In genomic region chr1:32179443-32180185, GRCh38 we compare ENCODE assay signal across 1 cellular context.
TF ChIP-seq lines count a peak whose summit lies in the region.

Gene TXLNA, plus strand, starts transcription at chr1:32179675. Its CDS starts 671 bp downstream, at chr1:32180346.

TF ChIP-seq in K562, 482 proteins besides CTCF, POLR2A, EP300 and RAD21 (continued from another document and continues in another):
- TF ChIP-seq ZMIZ1 (IDR thresholded peaks at IDR 0.05; ENCODE audit: low read depth in 2 of 2, low read length in 2 of 2) (no peak; a peak in 1 of 4 replicates), HCFC1 (IDR thresholded peaks at IDR 0.05; ENCODE audit: low read depth, low read length) (peak; percentile 55), POLR2G (IDR thresholded peaks at IDR 0.05; ENCODE audit: low read depth, low read length) (peak; percentile 99), ZKSCAN8 (CRISPR knock-in tag; IDR thresholded peaks at IDR 0.05) (no peak), ZNF830 (CRISPR knock-in tag; IDR thresholded peaks at IDR 0.05) (peak; percentile 85; the same call in 1 of the 2 replicates), RFX5 (IDR thresholded peaks at IDR 0.05; ENCODE audit: low read depth, low read length) (no peak), SIN3B (IDR thresholded peaks at IDR 0.05; ENCODE audit: low read depth) (peak; percentile 77), NCOA6 (IDR thresholded peaks at IDR 0.05) (no peak), PML (IDR thresholded peaks at IDR 0.05; ENCODE audit: low read length) (peak; percentile 41), MAFF (IDR thresholded peaks at IDR 0.05; ENCODE audit: low read length) (no peak), LARP7 (IDR thresholded peaks at IDR 0.05) (no peak), MEF2A (IDR thresholded peaks at IDR 0.05; ENCODE audit: control insufficient read depth, low read depth, low read length) (no peak), POLR2AphosphoS5 (IDR thresholded peaks at IDR 0.05; ENCODE audit: control insufficient read depth, insufficient read depth, low read depth, low read length) (peak; percentile 71; the same call in 1 of the 2 replicates), POLR3G (IDR thresholded peaks at IDR 0.05; ENCODE audit: extremely low read depth, insufficient read length, insufficient replicate concordance) (no peak), STAT5B (CRISPR knock-in tag; IDR thresholded peaks at IDR 0.05) (no peak), TRIM24 (IDR thresholded peaks at IDR 0.05) (peak in 1 of 2 experiments; percentile 35; a peak in 1 of 4 replicates), TCFL5 (CRISPR knock-in tag; conservative IDR thresholded peaks at IDR 0.05) (no peak), ILK (tag; IDR thresholded peaks at IDR 0.05; ENCODE audit: borderline replicate concordance, low read depth) (no peak), ELF2 (CRISPR knock-in tag; IDR thresholded peaks at IDR 0.05) (peak; percentile 67; the same call in 1 of the 2 replicates), ZFPM2 (CRISPR knock-in tag; IDR thresholded peaks at IDR 0.05) (no peak; the same call in none of the 2 replicates), TCF7L2 (IDR thresholded peaks at IDR 0.05; ENCODE audit: low read depth, low read length) (no peak), TSC22D4 (tag; IDR thresholded peaks at IDR 0.05) (no peak), JUNB (CRISPR knock-in tag; conservative IDR thresholded peaks at IDR 0.05) (no peak), BRCA1 (IDR thresholded peaks at IDR 0.05) (no peak), BRCA1 (CRISPR knock-in tag; IDR thresholded peaks at IDR 0.05) (no peak), CREB3 (tag; conservative IDR thresholded peaks at IDR 0.05; ENCODE audit: low read depth) (peak; percentile 87), GABPB2 (CRISPR knock-in tag; conservative IDR thresholded peaks at IDR 0.05) (no peak), RCOR1 (IDR thresholded peaks at IDR 0.05; ENCODE audit: borderline replicate concordance in 1 of 2, low read depth in 2 of 2, low read length in 2 of 2) (no peak), NBN (IDR thresholded peaks at IDR 0.05; ENCODE audit: low read depth) (no peak; the same call in 1 of the 2 replicates), FOS (IDR thresholded peaks at IDR 0.05; ENCODE audit: extremely low read depth, insufficient read length) (no peak), ZBTB5 (IDR thresholded peaks at IDR 0.05) (no peak), NFXL1 (CRISPR knock-in tag; IDR thresholded peaks at IDR 0.05) (peak; percentile 83; the same call in 1 of the 2 replicates), POLR2B (IDR thresholded peaks at IDR 0.05; ENCODE audit: low read depth, partially characterized antibody) (peak; percentile 90), PHTF2 (CRISPR knock-in tag; IDR thresholded peaks at IDR 0.05) (0 out of 2 replicates have a peak, but pooled peaks have one; percentile 56), ZNF551 (CRISPR knock-in tag; IDR thresholded peaks at IDR 0.05) (no peak), THRAP3 (IDR thresholded peaks at IDR 0.05; ENCODE audit: borderline replicate concordance) (no peak)
- TF ChIP-seq, protein P1, sequence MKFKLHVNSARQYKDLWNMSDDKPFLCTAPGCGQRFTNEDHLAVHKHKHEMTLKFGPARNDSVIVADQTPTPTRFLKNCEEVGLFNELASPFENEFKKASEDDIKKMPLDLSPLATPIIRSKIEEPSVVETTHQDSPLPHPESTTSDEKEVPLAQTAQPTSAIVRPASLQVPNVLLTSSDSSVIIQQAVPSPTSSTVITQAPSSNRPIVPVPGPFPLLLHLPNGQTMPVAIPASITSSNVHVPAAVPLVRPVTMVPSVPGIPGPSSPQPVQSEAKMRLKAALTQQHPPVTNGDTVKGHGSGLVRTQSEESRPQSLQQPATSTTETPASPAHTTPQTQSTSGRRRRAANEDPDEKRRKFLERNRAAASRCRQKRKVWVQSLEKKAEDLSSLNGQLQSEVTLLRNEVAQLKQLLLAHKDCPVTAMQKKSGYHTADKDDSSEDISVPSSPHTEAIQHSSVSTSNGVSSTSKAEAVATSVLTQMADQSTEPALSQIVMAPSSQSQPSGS (CRISPR knock-in tag; IDR thresholded peaks at IDR 0.05) = no peak
- TF ChIP-seq, protein P2, sequence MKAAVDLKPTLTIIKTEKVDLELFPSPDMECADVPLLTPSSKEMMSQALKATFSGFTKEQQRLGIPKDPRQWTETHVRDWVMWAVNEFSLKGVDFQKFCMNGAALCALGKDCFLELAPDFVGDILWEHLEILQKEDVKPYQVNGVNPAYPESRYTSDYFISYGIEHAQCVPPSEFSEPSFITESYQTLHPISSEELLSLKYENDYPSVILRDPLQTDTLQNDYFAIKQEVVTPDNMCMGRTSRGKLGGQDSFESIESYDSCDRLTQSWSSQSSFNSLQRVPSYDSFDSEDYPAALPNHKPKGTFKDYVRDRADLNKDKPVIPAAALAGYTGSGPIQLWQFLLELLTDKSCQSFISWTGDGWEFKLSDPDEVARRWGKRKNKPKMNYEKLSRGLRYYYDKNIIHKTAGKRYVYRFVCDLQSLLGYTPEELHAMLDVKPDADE (conservative IDR thresholded peaks at IDR 0.05; ENCODE audit: control insufficient read depth, low read depth, low read length) = 0 out of 2 replicates have a peak, but pooled peaks have one; percentile 25
- TF ChIP-seq, protein P3, sequence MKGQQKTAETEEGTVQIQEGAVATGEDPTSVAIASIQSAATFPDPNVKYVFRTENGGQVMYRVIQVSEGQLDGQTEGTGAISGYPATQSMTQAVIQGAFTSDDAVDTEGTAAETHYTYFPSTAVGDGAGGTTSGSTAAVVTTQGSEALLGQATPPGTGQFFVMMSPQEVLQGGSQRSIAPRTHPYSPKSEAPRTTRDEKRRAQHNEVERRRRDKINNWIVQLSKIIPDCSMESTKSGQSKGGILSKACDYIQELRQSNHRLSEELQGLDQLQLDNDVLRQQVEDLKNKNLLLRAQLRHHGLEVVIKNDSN (CRISPR knock-in tag; IDR thresholded peaks at IDR 0.05) = peak; percentile 69
- TF ChIP-seq, protein P4, sequence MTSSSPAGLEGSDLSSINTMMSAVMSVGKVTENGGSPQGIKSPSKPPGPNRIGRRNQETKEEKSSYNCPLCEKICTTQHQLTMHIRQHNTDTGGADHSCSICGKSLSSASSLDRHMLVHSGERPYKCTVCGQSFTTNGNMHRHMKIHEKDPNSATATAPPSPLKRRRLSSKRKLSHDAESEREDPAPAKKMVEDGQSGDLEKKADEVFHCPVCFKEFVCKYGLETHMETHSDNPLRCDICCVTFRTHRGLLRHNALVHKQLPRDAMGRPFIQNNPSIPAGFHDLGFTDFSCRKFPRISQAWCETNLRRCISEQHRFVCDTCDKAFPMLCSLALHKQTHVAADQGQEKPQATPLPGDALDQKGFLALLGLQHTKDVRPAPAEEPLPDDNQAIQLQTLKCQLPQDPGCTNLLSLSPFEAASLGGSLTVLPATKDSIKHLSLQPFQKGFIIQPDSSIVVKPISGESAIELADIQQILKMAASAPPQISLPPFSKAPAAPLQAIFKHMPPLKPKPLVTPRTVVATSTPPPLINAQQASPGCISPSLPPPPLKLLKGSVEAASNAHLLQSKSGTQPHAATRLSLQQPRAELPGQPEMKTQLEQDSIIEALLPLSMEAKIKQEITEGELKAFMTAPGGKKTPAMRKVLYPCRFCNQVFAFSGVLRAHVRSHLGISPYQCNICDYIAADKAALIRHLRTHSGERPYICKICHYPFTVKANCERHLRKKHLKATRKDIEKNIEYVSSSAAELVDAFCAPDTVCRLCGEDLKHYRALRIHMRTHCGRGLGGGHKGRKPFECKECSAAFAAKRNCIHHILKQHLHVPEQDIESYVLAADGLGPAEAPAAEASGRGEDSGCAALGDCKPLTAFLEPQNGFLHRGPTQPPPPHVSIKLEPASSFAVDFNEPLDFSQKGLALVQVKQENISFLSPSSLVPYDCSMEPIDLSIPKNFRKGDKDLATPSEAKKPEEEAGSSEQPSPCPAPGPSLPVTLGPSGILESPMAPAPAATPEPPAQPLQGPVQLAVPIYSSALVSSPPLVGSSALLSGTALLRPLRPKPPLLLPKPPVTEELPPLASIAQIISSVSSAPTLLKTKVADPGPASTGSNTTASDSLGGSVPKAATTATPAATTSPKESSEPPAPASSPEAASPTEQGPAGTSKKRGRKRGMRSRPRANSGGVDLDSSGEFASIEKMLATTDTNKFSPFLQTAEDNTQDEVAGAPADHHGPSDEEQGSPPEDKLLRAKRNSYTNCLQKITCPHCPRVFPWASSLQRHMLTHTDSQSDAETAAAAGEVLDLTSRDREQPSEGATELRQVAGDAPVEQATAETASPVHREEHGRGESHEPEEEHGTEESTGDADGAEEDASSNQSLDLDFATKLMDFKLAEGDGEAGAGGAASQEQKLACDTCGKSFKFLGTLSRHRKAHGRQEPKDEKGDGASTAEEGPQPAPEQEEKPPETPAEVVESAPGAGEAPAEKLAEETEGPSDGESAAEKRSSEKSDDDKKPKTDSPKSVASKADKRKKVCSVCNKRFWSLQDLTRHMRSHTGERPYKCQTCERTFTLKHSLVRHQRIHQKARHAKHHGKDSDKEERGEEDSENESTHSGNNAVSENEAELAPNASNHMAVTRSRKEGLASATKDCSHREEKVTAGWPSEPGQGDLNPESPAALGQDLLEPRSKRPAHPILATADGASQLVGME (CRISPR knock-in tag; IDR thresholded peaks at IDR 0.05) = peak; percentile 84
- TF ChIP-seq, protein P5, sequence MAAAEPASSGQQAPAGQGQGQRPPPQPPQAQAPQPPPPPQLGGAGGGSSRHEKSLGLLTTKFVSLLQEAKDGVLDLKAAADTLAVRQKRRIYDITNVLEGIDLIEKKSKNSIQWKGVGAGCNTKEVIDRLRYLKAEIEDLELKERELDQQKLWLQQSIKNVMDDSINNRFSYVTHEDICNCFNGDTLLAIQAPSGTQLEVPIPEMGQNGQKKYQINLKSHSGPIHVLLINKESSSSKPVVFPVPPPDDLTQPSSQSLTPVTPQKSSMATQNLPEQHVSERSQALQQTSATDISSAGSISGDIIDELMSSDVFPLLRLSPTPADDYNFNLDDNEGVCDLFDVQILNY (CRISPR knock-in tag; IDR thresholded peaks at IDR 0.05) = 0 out of 2 replicates have a peak, but pooled peaks have one; percentile 75
- TF ChIP-seq, protein P6, sequence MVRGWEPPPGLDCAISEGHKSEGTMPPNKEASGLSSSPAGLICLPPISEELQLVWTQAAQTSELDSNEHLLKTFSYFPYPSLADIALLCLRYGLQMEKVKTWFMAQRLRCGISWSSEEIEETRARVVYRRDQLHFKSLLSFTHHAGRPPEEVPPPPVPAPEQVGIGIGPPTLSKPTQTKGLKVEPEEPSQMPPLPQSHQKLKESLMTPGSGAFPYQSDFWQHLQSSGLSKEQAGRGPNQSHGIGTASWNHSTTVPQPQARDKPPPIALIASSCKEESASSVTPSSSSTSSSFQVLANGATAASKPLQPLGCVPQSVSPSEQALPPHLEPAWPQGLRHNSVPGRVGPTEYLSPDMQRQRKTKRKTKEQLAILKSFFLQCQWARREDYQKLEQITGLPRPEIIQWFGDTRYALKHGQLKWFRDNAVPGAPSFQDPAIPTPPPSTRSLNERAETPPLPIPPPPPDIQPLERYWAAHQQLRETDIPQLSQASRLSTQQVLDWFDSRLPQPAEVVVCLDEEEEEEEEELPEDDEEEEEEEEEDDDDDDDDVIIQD (CRISPR knock-in tag; IDR thresholded peaks at IDR 0.05) = no peak; the same call in none of the 2 replicates
- TF ChIP-seq, protein P7, sequence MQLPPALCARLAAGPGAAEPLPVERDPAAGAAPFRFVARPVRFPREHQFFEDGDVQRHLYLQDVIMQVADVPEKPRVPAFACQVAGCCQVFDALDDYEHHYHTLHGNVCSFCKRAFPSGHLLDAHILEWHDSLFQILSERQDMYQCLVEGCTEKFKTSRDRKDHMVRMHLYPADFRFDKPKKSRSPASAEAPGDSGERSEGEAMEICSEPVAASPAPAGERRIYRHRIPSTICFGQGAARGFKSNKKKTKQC (CRISPR knock-in tag; IDR thresholded peaks at IDR 0.05) = peak; percentile 69; the same call in 1 of the 2 replicates
- TF ChIP-seq, protein P8, sequence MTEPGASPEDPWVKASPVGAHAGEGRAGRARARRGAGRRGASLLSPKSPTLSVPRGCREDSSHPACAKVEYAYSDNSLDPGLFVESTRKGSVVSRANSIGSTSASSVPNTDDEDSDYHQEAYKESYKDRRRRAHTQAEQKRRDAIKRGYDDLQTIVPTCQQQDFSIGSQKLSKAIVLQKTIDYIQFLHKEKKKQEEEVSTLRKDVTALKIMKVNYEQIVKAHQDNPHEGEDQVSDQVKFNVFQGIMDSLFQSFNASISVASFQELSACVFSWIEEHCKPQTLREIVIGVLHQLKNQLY (CRISPR knock-in tag; conservative IDR thresholded peaks at IDR 0.05) = peak in 1 of 2 experiments; percentile 86; a peak in 2 of 4 replicates
